9 cellular contexts compared by ENCODE assay signal in genomic region chr5:150320048-150320555, GRCh38. TPM values are rescaled to one million over a fixed set of nuclear protein-coding genes. Genes with fewer than 3 reads are reported as not detected.
DNase-seq lines count a peak whose midpoint lies in the region; ATAC-seq and TF ChIP-seq lines count a peak whose summit lies in the region.
"Had no signal": no experiment of that assay in that cellular context is flagged by ENCODE, and none has a peak within 500 bp of the region (broad histone marks: within the 10 kb centered on the region; RNA-seq: fewer than 3 reads in every experiment).

No MANE protein-coding gene starts in this region.

- H3K27me3 ChIP-seq in BJ (ENCODE audit: control insufficient read depth, insufficient read depth, low read length): no peaks in the 10 kb centered on the region
- no peaks in the 10 kb centered on the region for H3K27me3 ChIP-seq in Peyer's patch

- no peak overlapping the region for H3K4me3 Mint-ChIP-seq in immature natural killer cell
- H3K4me3 Mint-ChIP-seq in T-cell: no peak overlapping the region

- POLR2A ChIA-PET in BJ (lab: Charles Lee): interaction anchor here (0.6 kb wide), 1 partner anchor 91 kb away, joined by 3 read pairs; no protein-coding TSS in a partner anchor
- POLR2A ChIA-PET in T-cell (lab: Charles Lee): no interaction called here

- CTCF ChIA-PET in BJ (lab: Yijun Ruan, JAX) (interaction anchor here (1.0 to 2.6 kb wide), 5 partner anchors 10 to 130 kb away, joined by 3 to 14 read pairs (median 5); partner anchors contain the start of gene ARSI), T-cell (lab: Charles Lee) (interaction anchor here in 1 of 2 donors (0.5 to 0.7 kb wide), 2 partner anchors 124 to 139 kb away, joined by 3 read pairs; no protein-coding TSS in a partner anchor)

- no peak overlapping the region for H3K27ac ChIP-seq in Peyer's patch

- H3K36me3 Mint-ChIP-seq in immature natural killer cell (no peaks in the 10 kb centered on the region), T-cell (no peaks in the 10 kb centered on the region)

- H3K9me3 Mint-ChIP-seq in immature natural killer cell: no peaks in the 10 kb centered on the region
- no peaks in the 10 kb centered on the region for H3K9me3 Mint-ChIP-seq in T-cell

- H3K9me3 ChIP-seq in Peyer's patch: no peaks in the 10 kb centered on the region

- ATAC-seq in T-cell (replicated peaks in 1 of 4): no peak

- peaks cover 7 to 8% of the 10 kb centered on the region in 2 donors for H3K4me1 Mint-ChIP-seq in immature natural killer cell
- H3K4me1 Mint-ChIP-seq in T-cell: peaks cover 0 to 2% (median 0%) of the 10 kb centered on the region in 3 donors

- TF ChIP-seq CTCF in BJ (IDR thresholded peaks at IDR 0.05; ENCODE audit: insufficient read depth, low read depth, low read length): no peak
- TF ChIP-seq CTCF in Peyer's patch (IDR thresholded peaks at IDR 0.05): no peak
- no peak for TF ChIP-seq CTCF in fibroblast of mammary gland (conservative IDR thresholded peaks at IDR 0.05; ENCODE audit: control insufficient read depth, insufficient read depth, low read depth, low read length)

- H3K27me3 Mint-ChIP-seq in immature natural killer cell (ENCODE audit: low read depth in 3 of 3) (peaks cover 2 to 3% (median 2%) of the 10 kb centered on the region in 3 donors), T-cell (peaks cover under 1 to 5% of the 10 kb centered on the region in 2 donors)

- no peak for TF ChIP-seq POLR2A in Peyer's patch (IDR thresholded peaks at IDR 0.05)

- H3K4me3 ChIP-seq in BJ (ENCODE audit: low read depth, low read length): no peak overlapping the region
- no peak overlapping the region for H3K4me3 ChIP-seq in Peyer's patch
- no peak overlapping the region for H3K4me3 ChIP-seq in fibroblast of mammary gland (ENCODE audit: control insufficient read depth, low read depth, low read length)

- H3K4me1 ChIP-seq in Peyer's patch: no peaks in the 10 kb centered on the region

- H3K27ac Mint-ChIP-seq in immature natural killer cell (no peak overlapping the region), T-cell (no peak overlapping the region)

- H3K36me3 ChIP-seq in BJ (ENCODE audit: control insufficient read depth, insufficient read depth, low read length) (no peaks in the 10 kb centered on the region), Peyer's patch (no peaks in the 10 kb centered on the region)

- DNase-seq in BJ (ENCODE audit: low read depth): peak; percentile 89
- DNase-seq in Peyer's patch: peak in 2 of 3 donors; percentile 20 to 72
- peak; percentile 94 for DNase-seq in fibroblast of mammary gland (ENCODE audit: low read depth)
- peak; percentile 46 for DNase-seq in occipital lobe (lab: John Stamatoyannopoulos, UW)
- no peak for DNase-seq in D341Med (ENCODE audit: low spot score)
- DNase-seq in stimulated activated CD4-positive, alpha-beta T cell treated with anti-CD3 and anti-CD28 coated beads, Interleukin-2, amount 100 ng/mL, for 48 hours: no peak
- no peak for DNase-seq in immature natural killer cell
- no peak for DNase-seq in T-cell

RNA-seq across cellular contexts. Expression of gene ARSI, which starts 17.4 kb away (rescaled TPM):
- polyA plus RNA-seq in BJ (2011; rRNA removed) (5.2 and 9.8 TPM in 2 replicates), immature natural killer cell (not detected)
- polyA minus RNA-seq in BJ (2011; rRNA and poly(A)+ RNA removed): 5.8 and 6.8 TPM in 2 replicates
- total RNA-seq in Peyer's patch (not detected), occipital lobe (0.31 TPM), T-cell (under 1 TPM in 1 of 5 donors, not detected in 4; 0.09 TPM)
- polyA plus RNA-seq: neural cell had no signal

RNA-seq across cellular contexts. Expression of gene CAMK2A, which starts 30.5 kb away (rescaled TPM):
- polyA plus RNA-seq in BJ (2011; rRNA removed) (0.09 and 0.11 TPM in 2 replicates), immature natural killer cell (not detected)
- polyA minus RNA-seq in BJ (2011; rRNA and poly(A)+ RNA removed): 0.15 and 0.33 TPM in 2 replicates
- total RNA-seq in Peyer's patch (1 to 10 TPM in 1 of 4 donors, not detected in 3; 1.2 TPM), occipital lobe (14.0 TPM), T-cell (not detected)

RNA-seq across cellular contexts. Expression of gene TCOF1, which starts 37.4 kb away (rescaled TPM):
- polyA plus RNA-seq in BJ (2011; rRNA removed) (5.7 and 9.7 TPM in 2 replicates), immature natural killer cell (10 to 100 TPM in 1 of 3 donors, 1 to 10 TPM in 2; 3.2 to 21.5 (median 3.5) TPM)
- 11.3 and 11.7 TPM in 2 replicates for polyA minus RNA-seq in BJ (2011; rRNA and poly(A)+ RNA removed)
- total RNA-seq in Peyer's patch (10 to 100 TPM; 19.4 to 85.0 (median 28.2) TPM), occipital lobe (13.6 TPM), T-cell (10 to 100 TPM; 50.4 to 67.8 (median 58.4) TPM)

Comparison
In these comparisons a context has a peak if more than half of its experiments do, and no peak if none do; other contexts are left out.
1. DNase-seq: peak in BJ (single experiment), Peyer's patch (2 of 3), fibroblast of mammary gland (single experiment) and occipital lobe (single experiment); none in D341Med (single experiment), stimulated activated CD4-positive, alpha-beta T cell treated with anti-CD3 and anti-CD28 coated beads, Interleukin-2, amount 100 ng/mL, for 48 hours (0 of 2), immature natural killer cell (0 of 3) and T-cell (0 of 34).